27 cellular contexts compared by ENCODE assay signal in the genomic region with DNA sequence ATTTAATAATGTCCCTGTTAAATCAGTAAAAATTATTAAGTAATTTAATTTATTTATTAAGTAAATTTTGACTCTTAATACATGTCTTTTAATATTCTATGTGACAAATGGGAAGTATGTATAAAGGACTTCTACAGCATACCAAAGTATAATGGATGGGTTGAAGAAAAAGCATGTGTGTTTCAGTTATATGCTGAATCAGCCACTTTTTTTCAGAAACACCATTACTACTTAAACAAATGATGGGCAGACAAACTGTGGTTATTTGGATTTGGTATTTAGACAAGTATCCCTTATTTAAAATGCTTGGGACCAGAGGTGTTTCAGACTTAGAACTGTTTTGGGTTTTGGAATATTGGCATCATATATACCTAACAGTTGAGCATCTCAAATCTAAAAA.
DNase-seq lines count a peak whose midpoint lies in the region; ATAC-seq, FAIRE-seq and TF ChIP-seq lines count a peak whose summit lies in the region.
"Had no signal": no experiment of that assay in that cellular context is flagged by ENCODE, and none has a peak within 500 bp of the region (broad histone marks: within the 10 kb centered on the region; RNA-seq: fewer than 3 reads in every experiment).

No MANE protein-coding gene starts in this region.

- peaks cover 7% of the 10 kb centered on the region for H3K36me3 Mint-ChIP-seq in activated T-cell treated with anti-CD3 and anti-CD28 coated beads, Interleukin-2, amount 50 U/mL, for 4 hours (ENCODE audit: insufficient read depth)
- peaks cover 13% of the 10 kb centered on the region for H3K36me3 Mint-ChIP-seq in activated naive CD8-positive, alpha-beta T cell treated with anti-CD3 and anti-CD28 coated beads for 36 hours

- H3K9me3 Mint-ChIP-seq in activated T-cell treated with anti-CD3 and anti-CD28 coated beads, Interleukin-2, amount 50 U/mL, for 4 hours = no peaks in the 10 kb centered on the region
- no peaks in the 10 kb centered on the region for H3K9me3 Mint-ChIP-seq in activated naive CD8-positive, alpha-beta T cell treated with anti-CD3 and anti-CD28 coated beads for 36 hours
- H3K9me3 Mint-ChIP-seq: CD4-positive, alpha-beta memory T cell; CD4-positive, CD25-positive, alpha-beta regulatory T cell; CD8-positive, alpha-beta memory T cell had no signal

- no peak for TF ChIP-seq RAD21 in HepG2 (CRISPR knock-in tag; IDR thresholded peaks at IDR 0.05)
- TF ChIP-seq RAD21 in IMR-90 (IDR thresholded peaks at IDR 0.05; ENCODE audit: low read length) = no peak
- TF ChIP-seq RAD21 in H1 (IDR thresholded peaks at IDR 0.05 in 1 of 2, conservative IDR thresholded peaks at IDR 0.05 in 1 of 2; ENCODE audit: low read depth in 2 of 2, low read length in 2 of 2) = no peak

- H3K23me2 ChIP-seq in H1 (ENCODE audit: low read depth, low read length) = no peaks in the 10 kb centered on the region

- intact Hi-C loops in HepG2 (cut with micrococcal nuclease; ENCODE audit: unreplicated experiment) = no loop called here
- intact Hi-C loops in right lobe of liver (cut with DNase I) = no loop called here
- intact Hi-C loops in IMR-90 (cut with micrococcal nuclease) = no loop called here
- intact Hi-C loops in dorsolateral prefrontal cortex (cut with DNase I) = no loop called here

- FAIRE-seq in HepG2 (lab: Jason Lieb, UNC) (no peak), H1 (lab: Jason Lieb, UNC) (no peak)
- FAIRE-seq: GM12878, GM12892 had no signal

- CTCF ChIA-PET in HepG2 (lab: Yijun Ruan, JAX; ENCODE audit: low intra/inter-chr PET ratio, low total read pairs) = no interaction called here
- CTCF ChIA-PET in IMR-90 (lab: Yijun Ruan, JAX) = no interaction called here
- CTCF ChIA-PET in H1 (lab: Charles Lee; ENCODE audit: partially characterized antibody) = interaction anchor here (1.4 to 1.5 kb wide), 2 partner anchors 105 to 231 kb away, joined by 3 to 4 read pairs; no protein-coding TSS in a partner anchor

- no TSS peak for BruUV-seq in HepG2 (replicated peaks; lab: Mats Ljungman, UMichigan)
- no TSS peak for BruUV-seq in IMR-90 (replicated peaks; lab: Mats Ljungman, UMichigan)

- H3K56ac ChIP-seq in IMR-90 (ENCODE audit: extremely low read depth, insufficient read depth, low read length) (no peak overlapping the region), H1 (replicated peaks; ENCODE audit: insufficient read length, low read depth, low read length) (no peak overlapping the region)

- no peak overlapping the region for H3K14ac ChIP-seq in IMR-90 (replicated peaks; ENCODE audit: low read depth, low read length)
- no peak overlapping the region for H3K14ac ChIP-seq in H1 (ENCODE audit: insufficient read length)

- TF ChIP-seq EP300 in HepG2 (IDR thresholded peaks at IDR 0.05; ENCODE audit: low read depth in 2 of 2, low read length in 2 of 2) (no peak), HepG2 (CRISPR knock-in tag; IDR thresholded peaks at IDR 0.05; ENCODE audit: borderline replicate concordance) (no peak), H1 (IDR thresholded peaks at IDR 0.05; ENCODE audit: borderline replicate concordance in 1 of 2, low read depth in 2 of 2, low read length in 2 of 2) (no peak)

- no peaks in the 10 kb centered on the region for H3K79me2 ChIP-seq in HepG2 (ENCODE audit: insufficient read depth, low read length)
- no peaks in the 10 kb centered on the region for H3K79me2 ChIP-seq in SU-DHL-6 (ENCODE audit: insufficient read depth, low read length)
- H3K79me2 ChIP-seq in H1 (ENCODE audit: control insufficient read depth in 1 of 2, insufficient read depth in 2 of 2, low read length in 2 of 2) = no peaks in the 10 kb centered on the region

- TF ChIP-seq POLR2A in HepG2 (IDR thresholded peaks at IDR 0.05; ENCODE audit: insufficient read depth in 1 of 2, low read depth in 2 of 2, low read length in 2 of 2) (no peak), right lobe of liver (IDR thresholded peaks at IDR 0.05) (no peak), IMR-90 (IDR thresholded peaks at IDR 0.05; ENCODE audit: low read depth, low read length) (no peak), H1 (IDR thresholded peaks at IDR 0.05; ENCODE audit: control extremely low read depth in 1 of 2, low read depth in 2 of 2, low read length in 2 of 2) (no peak)

- H3K9me2 ChIP-seq in SU-DHL-6 (replicated peaks; ENCODE audit: insufficient read depth, low read length) = no peaks in the 10 kb centered on the region

- in situ Hi-C loops in HepG2 (cut with HindIII; ENCODE audit: extremely low pct_ligation_motif_present, low pct_unique_long_range_greater_than_20kb) = no loop called here
- in situ Hi-C loops in IMR-90 (cut with MboI; ENCODE audit: low sequenced_read_pairs) = no loop called here

- H4K20me1 ChIP-seq in HepG2 (ENCODE audit: insufficient read depth, low read length) = no peaks in the 10 kb centered on the region
- no peaks in the 10 kb centered on the region for H4K20me1 ChIP-seq in IMR-90 (ENCODE audit: insufficient read depth, low read length)
- H4K20me1 ChIP-seq in SU-DHL-6 (ENCODE audit: low read depth, low read length) = no peaks in the 10 kb centered on the region
- no peaks in the 10 kb centered on the region for H4K20me1 ChIP-seq in H1 (replicated peaks in 1 of 2; ENCODE audit: control insufficient read depth in 1 of 2, insufficient read depth in 2 of 2, low read length in 2 of 2)
- H4K20me1 ChIP-seq: BLaER1 had no signal

- H3K4me2 ChIP-seq in HepG2 (ENCODE audit: low read depth, low read length) (no peak overlapping the region), IMR-90 (ENCODE audit: low read depth, low read length) (no peak overlapping the region), SU-DHL-6 (ENCODE audit: low read depth, low read length, poor library complexity, severe bottlenecking) (peak overlapping the region; percentile 37), H1 (ENCODE audit: insufficient read depth in 1 of 2, low read depth in 2 of 2, low read length in 2 of 2) (no peak overlapping the region)
- H3K4me2 ChIP-seq: BLaER1 had no signal

- H3K4ac ChIP-seq in IMR-90 (ENCODE audit: low read depth, low read length) (no peak overlapping the region), H1 (replicated peaks; ENCODE audit: insufficient read length, low read depth, low read length) (no peak overlapping the region)

- no peak overlapping the region for H3K4me3 Mint-ChIP-seq in activated T-cell treated with anti-CD3 and anti-CD28 coated beads, Interleukin-2, amount 50 U/mL, for 4 hours
- no peak overlapping the region for H3K4me3 Mint-ChIP-seq in activated naive CD8-positive, alpha-beta T cell treated with anti-CD3 and anti-CD28 coated beads for 36 hours
- H3K4me3 Mint-ChIP-seq: CD14-positive monocyte; CD4-positive, alpha-beta memory T cell; CD4-positive, CD25-positive, alpha-beta regulatory T cell; CD8-positive, alpha-beta memory T cell had no signal

- H3K4me1 ChIP-seq in HepG2 (ENCODE audit: insufficient read depth, low read length) (no peaks in the 10 kb centered on the region), right lobe of liver (no peaks in the 10 kb centered on the region), IMR-90 (ENCODE audit: control insufficient read depth, insufficient read depth, low read length) (peaks cover 4% of the 10 kb centered on the region; the same call in 1 of the 2 replicates), H1 (replicated peaks in 1 of 4; ENCODE audit: control insufficient read depth in 3 of 4, insufficient read depth in 4 of 4, low read length in 3 of 4) (no peaks in the 10 kb centered on the region)
- H3K4me1 ChIP-seq: BE2C, BLaER1 had no signal

- H2AK9ac ChIP-seq in IMR-90 (replicated peaks; ENCODE audit: low read depth, low read length, poor library complexity) = no peak overlapping the region

- H3K36me3 ChIP-seq in HepG2 (replicated peaks in 1 of 2; ENCODE audit: control insufficient read depth in 1 of 2, insufficient read depth in 2 of 2, low read length in 2 of 2) (no peaks in the 10 kb centered on the region; a peak in 1 of 5 replicates), right lobe of liver (no peaks in the 10 kb centered on the region), IMR-90 (ENCODE audit: control insufficient read depth, insufficient read depth, low read length) (no peaks in the 10 kb centered on the region), SU-DHL-6 (ENCODE audit: low read length) (no peaks in the 10 kb centered on the region), H1 (ENCODE audit: control insufficient read depth in 2 of 4, insufficient read depth in 4 of 4, low read length in 3 of 4) (no peaks in the 10 kb centered on the region)
- H3K36me3 ChIP-seq: BE2C had no signal

- TF ChIP-seq CTCF in HepG2 (CRISPR knock-in tag; IDR thresholded peaks at IDR 0.05) (no peak), right lobe of liver (IDR thresholded peaks at IDR 0.05) (no peak), IMR-90 (conservative IDR thresholded peaks at IDR 0.05; ENCODE audit: low read depth, low read length) (no peak), SU-DHL-6 (IDR thresholded peaks at IDR 0.05; ENCODE audit: insufficient read depth, low read length, poor library complexity, severe bottlenecking) (no peak), H1 (IDR thresholded peaks at IDR 0.05; ENCODE audit: control extremely low read depth in 1 of 3, insufficient read depth in 1 of 3, low read depth in 1 of 3, low read length in 3 of 3) (no peak), dorsolateral prefrontal cortex (IDR thresholded peaks at IDR 0.05 in 54 of 56, conservative IDR thresholded peaks at IDR 0.05 in 2 of 56; ENCODE audit: low read depth in 1 of 56, partially characterized antibody in 56 of 56) (no peak)

- H2BK15ac ChIP-seq in IMR-90 (ENCODE audit: low read depth, low read length) (no peak overlapping the region), H1 (ENCODE audit: low read length) (no peak overlapping the region)

- H2BK120ac ChIP-seq in IMR-90 (ENCODE audit: low read depth, low read length) = no peak overlapping the region
- H2BK120ac ChIP-seq in H1 (replicated peaks; ENCODE audit: low read depth, low read length) = no peak overlapping the region

- H4K91ac ChIP-seq in IMR-90 (ENCODE audit: insufficient read depth, low read depth, low read length) (no peak overlapping the region), H1 (replicated peaks; ENCODE audit: insufficient read length, low read length) (no peak overlapping the region)

- no peak overlapping the region for H3K4me3 ChIP-seq in HepG2 (replicated peaks in 1 of 3; ENCODE audit: insufficient read depth in 1 of 3, low read depth in 2 of 3, low read length in 3 of 3)
- no peak overlapping the region for H3K4me3 ChIP-seq in right lobe of liver
- no peak overlapping the region for H3K4me3 ChIP-seq in IMR-90 (ENCODE audit: insufficient read depth, low read depth, low read length)
- no peak overlapping the region for H3K4me3 ChIP-seq in SU-DHL-6 (ENCODE audit: insufficient read depth, low read length, poor library complexity, severe bottlenecking)
- no peak overlapping the region for H3K4me3 ChIP-seq in H1 (ENCODE audit: extremely low read depth in 1 of 4, insufficient read depth in 2 of 4, low read depth in 3 of 4, low read length in 4 of 4)
- H3K4me3 ChIP-seq in dorsolateral prefrontal cortex = no peak overlapping the region
- H3K4me3 ChIP-seq: BLaER1, GM12878 had no signal

- H3K27me3 Mint-ChIP-seq in activated T-cell treated with anti-CD3 and anti-CD28 coated beads, Interleukin-2, amount 50 U/mL, for 4 hours (ENCODE audit: low read depth) = no peaks in the 10 kb centered on the region
- no peaks in the 10 kb centered on the region for H3K27me3 Mint-ChIP-seq in activated naive CD8-positive, alpha-beta T cell treated with anti-CD3 and anti-CD28 coated beads for 36 hours
- H3K27me3 Mint-ChIP-seq: CD4-positive, alpha-beta memory T cell; CD4-positive, CD25-positive, alpha-beta regulatory T cell; CD8-positive, alpha-beta memory T cell had no signal

- no peak overlapping the region for H2BK12ac ChIP-seq in H1 (ENCODE audit: low read depth, low read length)

- H2BK5ac ChIP-seq in IMR-90 (ENCODE audit: low read depth, low read length, poor library complexity, severe bottlenecking) = no peak overlapping the region
- no peak overlapping the region for H2BK5ac ChIP-seq in H1 (ENCODE audit: low read depth, low read length)

- H4K8ac ChIP-seq in IMR-90 (ENCODE audit: low read depth in 2 of 2, low read length in 2 of 2) = no peak overlapping the region
- H4K8ac ChIP-seq in H1 (ENCODE audit: extremely low read depth, insufficient read depth, low read length) = no peak overlapping the region

- H3K27me3 ChIP-seq in HepG2 (ENCODE audit: control insufficient read depth in 1 of 2, insufficient read depth in 2 of 2, low read length in 2 of 2) = no peaks in the 10 kb centered on the region
- no peaks in the 10 kb centered on the region for H3K27me3 ChIP-seq in right lobe of liver
- H3K27me3 ChIP-seq in IMR-90 (ENCODE audit: control insufficient read depth, insufficient read depth, low read length) = no peaks in the 10 kb centered on the region
- no peaks in the 10 kb centered on the region for H3K27me3 ChIP-seq in SU-DHL-6 (ENCODE audit: low read length)
- H3K27me3 ChIP-seq in H1 (replicated peaks in 1 of 4; ENCODE audit: control insufficient read depth in 3 of 4, extremely low read depth in 1 of 4, insufficient read depth in 3 of 4, low read length in 3 of 4) = no peaks in the 10 kb centered on the region
- H3K27me3 ChIP-seq in dorsolateral prefrontal cortex = no peaks in the 10 kb centered on the region
- H3K27me3 ChIP-seq: BE2C, BLaER1 had no signal

- no peak overlapping the region for H3K27ac ChIP-seq in HepG2 (ENCODE audit: extremely low read length, insufficient read depth, low read length)
- H3K27ac ChIP-seq in right lobe of liver = no peak overlapping the region
- no peak overlapping the region for H3K27ac ChIP-seq in IMR-90 (ENCODE audit: insufficient read depth, low read length)
- H3K27ac ChIP-seq in SU-DHL-6 (ENCODE audit: low read depth, low read length) = peak overlapping the region; percentile 76
- H3K27ac ChIP-seq in H1 (ENCODE audit: low read depth, low read length) = no peak overlapping the region
- H3K27ac ChIP-seq in dorsolateral prefrontal cortex = no peak overlapping the region
- H3K27ac ChIP-seq: 22Rv1, BLaER1 had no signal

- H3K79me1 ChIP-seq in IMR-90 (ENCODE audit: low read depth in 1 of 2, low read length in 2 of 2) = no peaks in the 10 kb centered on the region
- H3K79me1 ChIP-seq in H1 (ENCODE audit: low read depth, low read length) = no peaks in the 10 kb centered on the region

- H3K9me3 ChIP-seq in HepG2 (ENCODE audit: low read length) (no peaks in the 10 kb centered on the region), right lobe of liver (no peaks in the 10 kb centered on the region), IMR-90 (ENCODE audit: control insufficient read depth, insufficient read depth, low read length) (no peaks in the 10 kb centered on the region), SU-DHL-6 (ENCODE audit: insufficient read depth, low read length) (no peaks in the 10 kb centered on the region), H1 (ENCODE audit: insufficient read depth in 2 of 2, low read depth in 1 of 2, low read length in 1 of 2) (no peaks in the 10 kb centered on the region)
- H3K9me3 ChIP-seq: BE2C, BLaER1 had no signal

- no peak overlapping the region for H3K27ac Mint-ChIP-seq in activated naive CD8-positive, alpha-beta T cell treated with anti-CD3 and anti-CD28 coated beads for 36 hours
- H3K27ac Mint-ChIP-seq: CD14-positive monocyte; CD4-positive, alpha-beta memory T cell; CD4-positive, CD25-positive, alpha-beta regulatory T cell; CD8-positive, alpha-beta memory T cell had no signal

- 0 out of 2 replicates have a peak, but pooled peaks cover 4% of the 10 kb centered on the region for H3K9me1 ChIP-seq in IMR-90 (ENCODE audit: insufficient read depth, low read length)

- no peak overlapping the region for H4K5ac ChIP-seq in IMR-90 (ENCODE audit: low read depth, low read length)
- H4K5ac ChIP-seq in H1 (ENCODE audit: insufficient read length, low read depth, low read length) = no peak overlapping the region

- H2BK20ac ChIP-seq in IMR-90 (ENCODE audit: low read depth, low read length) = no peak overlapping the region
- H2BK20ac ChIP-seq in H1 (ENCODE audit: low read length) = no peak overlapping the region

- no peaks in the 10 kb centered on the region for H3K4me1 Mint-ChIP-seq in activated T-cell treated with anti-CD3 and anti-CD28 coated beads, Interleukin-2, amount 50 U/mL, for 4 hours (ENCODE audit: low read depth)
- no peaks in the 10 kb centered on the region for H3K4me1 Mint-ChIP-seq in activated naive CD8-positive, alpha-beta T cell treated with anti-CD3 and anti-CD28 coated beads for 36 hours
- H3K4me1 Mint-ChIP-seq: CD14-positive monocyte; CD4-positive, alpha-beta memory T cell; CD8-positive, alpha-beta memory T cell had no signal

- no peak overlapping the region for H3K23ac ChIP-seq in IMR-90 (ENCODE audit: low read depth, low read length)
- no peak overlapping the region for H3K23ac ChIP-seq in H1 (ENCODE audit: insufficient read length)

- dilution Hi-C loops in IMR-90 (cut with HindIII; ENCODE audit: low sequenced_read_pairs, unreplicated experiment) = no loop called here

- H2AK5ac ChIP-seq in IMR-90 (ENCODE audit: low read depth, low read length) (no peak overlapping the region), H1 (ENCODE audit: low read depth, low read length) (no peak overlapping the region)

- H2AFZ ChIP-seq in HepG2 (ENCODE audit: low read length) = no peak overlapping the region
- no peak overlapping the region for H2AFZ ChIP-seq in IMR-90 (replicated peaks; ENCODE audit: low read length, poor library complexity)
- no peak overlapping the region for H2AFZ ChIP-seq in SU-DHL-6 (ENCODE audit: low read depth, low read length, severe bottlenecking)
- H2AFZ ChIP-seq in H1 (ENCODE audit: low read length) = no peak overlapping the region

- POLR2A ChIA-PET in HepG2 (lab: Yijun Ruan, JAX) (no interaction called here), IMR-90 (lab: Charles Lee; ENCODE audit: unreplicated experiment) (no interaction called here), H1 (lab: Charles Lee; ENCODE audit: partially characterized antibody) (no interaction called here)

- DNase-seq in HepG2 (ENCODE audit: low spot score) = no peak
- no peak for DNase-seq in right lobe of liver
- no peak for DNase-seq in IMR-90
- DNase-seq in H1 (ENCODE audit: low read depth in 1 of 2, low spot score in 2 of 2) = no peak
- DNase-seq in activated T-cell treated with anti-CD3 and anti-CD28 coated beads, Interleukin-2, amount 50 U/mL, for 4 hours = no peak
- no peak for DNase-seq in dorsolateral prefrontal cortex
- no peak for DNase-seq in activated naive CD8-positive, alpha-beta T cell treated with anti-CD3 and anti-CD28 coated beads for 36 hours
- DNase-seq: ACHN; BE2C; C1 segment of cervical spinal cord; CD4-positive, alpha-beta memory T cell; CD4-positive, CD25-positive, alpha-beta regulatory T cell; CD8-positive, alpha-beta memory T cell; COR-L47; DMS 273 treated with DMSO at 0.1 percent for 48 hours; DMS153; DMS53; DMS79; DND-41; EL; GDM1 had no signal

- ATAC-seq in HepG2 = no peak
- ATAC-seq in right lobe of liver = no peak
- ATAC-seq in IMR-90 (ENCODE audit: low read depth) = no peak
- ATAC-seq in activated T-cell treated with anti-CD3 and anti-CD28 coated beads, Interleukin-2, amount 50 U/mL, for 4 hours = no peak
- ATAC-seq: GM12878 had no signal

- H3F3A ChIP-seq in SU-DHL-6 (ENCODE audit: insufficient read depth) = peaks cover 14% of the 10 kb centered on the region; the same call in 1 of the 2 replicates

- no peak overlapping the region for H3K18ac ChIP-seq in IMR-90 (ENCODE audit: low read depth, low read length)
- H3K18ac ChIP-seq in H1 (ENCODE audit: extremely low read depth, low read length) = no peak overlapping the region

- H3K9ac ChIP-seq in HepG2 (ENCODE audit: insufficient read depth, low read depth, low read length) (no peak overlapping the region), IMR-90 (ENCODE audit: low read depth, low read length) (no peak overlapping the region), SU-DHL-6 (ENCODE audit: low read length) (peak overlapping the region; percentile 17; the same call in 1 of the 2 replicates), H1 (replicated peaks in 1 of 4; ENCODE audit: extremely low read depth in 1 of 4, low read depth in 3 of 4, low read length in 3 of 4) (no peak overlapping the region)
- H3K9ac ChIP-seq: BLaER1 had no signal

Comparison
In these comparisons a context has a peak if more than half of its experiments do, and no peak if none do; other contexts are left out.
1. Of the 41 proteins assayed by ChIP-seq in both HepG2 and H1: peak only in HepG2: none; only in H1: none; in both: MAFK; in neither: 40.